In genomic region chr3:8769088-8769822, GRCh38 we compare ENCODE assay signal across 8 cellular contexts. TPM values are rescaled to one million over a fixed set of nuclear protein-coding genes. Genes with fewer than 3 reads are reported as not detected.
A peak's percentile ranks its signal among the peaks of the same experiment; 100 is the strongest.
DNase-seq lines count a peak whose midpoint lies in the region; TF ChIP-seq lines count a peak whose summit lies in the region.

OXTR (minus strand) TSS chr3:8769613; CDS start chr3:8768187, 1,426 bp downstream.

- H3K27me3 ChIP-seq in MM.1S (replicated peaks; ENCODE audit: insufficient read depth, low read length) = no peaks in the 10 kb centered on the region
- no peaks in the 10 kb centered on the region for H3K27me3 ChIP-seq in WERI-Rb-1 (ENCODE audit: insufficient read depth, low read depth, severe bottlenecking)

- H3K4me2 ChIP-seq in MM.1S (ENCODE audit: low read depth, low read length) = peak within 1 kb of the TSS; percentile 90

- H3K79me2 ChIP-seq in MM.1S (ENCODE audit: low read length) = no peaks in the 10 kb centered on the region

- no peak within 1 kb of the TSS for H3K27ac ChIP-seq in MM.1S (ENCODE audit: low read length)
- H3K27ac ChIP-seq in WERI-Rb-1 = no peak within 1 kb of the TSS

- H3K9me2 ChIP-seq in MM.1S (replicated peaks; ENCODE audit: insufficient read depth, low read length) = no peaks in the 10 kb centered on the region

- no peaks in the 10 kb centered on the region for H4K20me1 ChIP-seq in MM.1S (ENCODE audit: insufficient read depth, low read length)

- TF ChIP-seq CTCF in MM.1S (IDR thresholded peaks at IDR 0.05; ENCODE audit: low read length) = peak; percentile 99
- TF ChIP-seq CTCF in WERI-Rb-1 (IDR thresholded peaks at IDR 0.05; ENCODE audit: low read depth, low read length) = peak; percentile 97

- CTCF ChIA-PET in HEK293T (lab: Yijun Ruan, JAX) = interaction anchor here (0.6 to 1.9 kb wide), 11 partner anchors 9 to 106 kb away, joined by 3 to 10 read pairs (median 5); no protein-coding TSS in a partner anchor

- POLR2A ChIA-PET in HEK293T (lab: Yijun Ruan, JAX) = no interaction called here

- H3F3A ChIP-seq in MM.1S (ENCODE audit: insufficient read depth, low read length) = no peaks in the 10 kb centered on the region

- H3K36me3 ChIP-seq in MM.1S (replicated peaks; ENCODE audit: insufficient read depth, low read length) = no peaks in the 10 kb centered on the region
- H3K36me3 ChIP-seq in WERI-Rb-1 = no peaks in the 10 kb centered on the region

- no peaks in the 10 kb centered on the region for H3K9me3 ChIP-seq in MM.1S (replicated peaks; ENCODE audit: insufficient read depth, low read length)
- H3K9me3 ChIP-seq in WERI-Rb-1 (ENCODE audit: severe bottlenecking) = no peaks in the 10 kb centered on the region

- H2AFZ ChIP-seq in MM.1S (ENCODE audit: low read length) = peak within 1 kb of the TSS; percentile 45

- DNase-seq in NCI-H524 (lab: John Stamatoyannopoulos, UW) = peak; percentile 65 to 82
- DNase-seq in NCI-H524 treated with DMSO at 0.1 percent for 48 hours (lab: John Stamatoyannopoulos, UW) = no peak
- peak; percentile 79 for DNase-seq in HEK293T (ENCODE audit: extremely low spot score)
- peak; percentile 65 for DNase-seq in MM.1S
- peak; percentile 67 for DNase-seq in WERI-Rb-1
- peak; percentile 54 for DNase-seq in cerebellum (ENCODE audit: low spot score)
- DNase-seq in kidney tubule cell (ENCODE audit: low spot score) = peak; percentile 76
- DNase-seq in stimulated activated CD4-positive, alpha-beta T cell treated with anti-CD3 and anti-CD28 coated beads, Interleukin-2, amount 100 ng/mL, for 48 hours = peak; percentile 61 to 70

- H3K9ac ChIP-seq in MM.1S (ENCODE audit: low read length) = no peak within 1 kb of the TSS; the same call in 1 of the 2 replicates

- H3K4me1 ChIP-seq in MM.1S (ENCODE audit: low read length) = no peaks in the 10 kb centered on the region

- H3K4me3 ChIP-seq in MM.1S (ENCODE audit: low read length) (peak within 1 kb of the TSS; percentile 59), WERI-Rb-1 (ENCODE audit: low read depth, low read length) (no peak within 1 kb of the TSS)

TF ChIP-seq in HEK293T, 16 proteins besides CTCF, POLR2A, EP300 and RAD21:
- no peak for TF ChIP-seq LEF1 (IDR thresholded peaks at IDR 0.05; ENCODE audit: borderline replicate concordance)
- no peak for TF ChIP-seq NFRKB (IDR thresholded peaks at IDR 0.05)
- no peak for TF ChIP-seq L3MBTL2 (conservative IDR thresholded peaks at IDR 0.05)
- no peak for TF ChIP-seq ARNT (IDR thresholded peaks at IDR 0.05)
- no peak for TF ChIP-seq SP1 (IDR thresholded peaks at IDR 0.05)
- TF ChIP-seq ZNF384 (IDR thresholded peaks at IDR 0.05) = no peak
- no peak for TF ChIP-seq CTBP1 (IDR thresholded peaks at IDR 0.05; ENCODE audit: borderline replicate concordance)
- no peak for TF ChIP-seq FOXM1 (IDR thresholded peaks at IDR 0.05; ENCODE audit: borderline replicate concordance)
- TF ChIP-seq PKNOX1 (IDR thresholded peaks at IDR 0.05) = no peak
- TF ChIP-seq HDGF (IDR thresholded peaks at IDR 0.05; ENCODE audit: borderline replicate concordance) = no peak
- TF ChIP-seq BHLHE40 (IDR thresholded peaks at IDR 0.05; ENCODE audit: borderline replicate concordance) = no peak
- TF ChIP-seq SUZ12 (IDR thresholded peaks at IDR 0.05) = no peak
- no peak for TF ChIP-seq FOXA1 (IDR thresholded peaks at IDR 0.05)
- no peak for TF ChIP-seq TARDBP (IDR thresholded peaks at IDR 0.05)
- TF ChIP-seq ELF4 (IDR thresholded peaks at IDR 0.05) = no peak

RNA-seq across cellular contexts. Expression of gene OXTR, which starts in this region (rescaled TPM):
- 3.2 TPM for total RNA-seq in cerebellum
